29 cellular contexts compared by ENCODE assay signal in genomic region chr5:159467666-159468065, GRCh38.
"Had no signal": no experiment of that assay in that cellular context is flagged by ENCODE, and none has a peak within 500 bp of the region (broad histone marks: within the 10 kb centered on the region; RNA-seq: fewer than 3 reads in every experiment).

No MANE protein-coding gene starts in this region.

- DNase-seq: activated B cell treated with CpG ODN at 0.5 μM for 24 hours; activated CD4-positive, alpha-beta memory T cell treated with anti-CD3 and anti-CD28 coated beads for 36 hours; activated CD4-positive, alpha-beta T cell treated with anti-CD3 and anti-CD28 coated beads for 4 hours; activated CD4-positive, alpha-beta T cell treated with anti-CD3 and anti-CD28 coated beads, Interleukin-2, amount 10 ng/mL, durations not matched to agents 24 days and 14 days; activated CD4-positive, alpha-beta T cell treated with anti-CD3 and anti-CD28 coated beads, Interleukin-2, amount 50 U/mL, for 1 hour; activated CD4-positive, alpha-beta T cell treated with anti-CD3 and anti-CD28 coated beads, Interleukin-2, amount 50 U/mL, for 4 hours; activated CD4-positive, CD25-positive, alpha-beta regulatory T cell treated with anti-CD3 and anti-CD28 coated beads, Interleukin-2, amount 50 U/mL, for 72 hours; activated CD8-positive, alpha-beta memory T cell treated with anti-CD3 and anti-CD28 coated beads, Interleukin-2, amount 50 U/mL, for 4 hours; activated CD8-positive, alpha-beta T cell treated with anti-CD3 and anti-CD28 coated beads for 36 hours; activated effector memory CD4-positive, alpha-beta T cell treated with anti-CD3 and anti-CD28 coated beads, Interleukin-2, amount 50 U/mL, for 16 hours; activated gamma-delta T cell treated with Interleukin-2 at 50 U/mL for 16 hours; activated naive CD4-positive, alpha-beta T cell; activated naive CD4-positive, alpha-beta T cell treated with anti-CD3 and anti-CD28 coated beads for 36 hours; activated naive CD4-positive, alpha-beta T cell treated with anti-CD3 and anti-CD28 coated beads, Interleukin-2, amount 50 U/mL, for 16 hours; activated naive CD8-positive, alpha-beta T cell treated with anti-CD3 and anti-CD28 coated beads for 36 hours; activated T-cell treated with anti-CD3 and anti-CD28 coated beads for 4 hours; activated T-cell treated with anti-CD3 and anti-CD28 coated beads, Interleukin-2, amount 50 U/mL, for 1 hour; activated T-cell treated with anti-CD3 and anti-CD28 coated beads, Interleukin-2, amount 50 U/mL, for 4 hours; activated T-cell treated with anti-CD3 and anti-CD28 coated beads, Interleukin-2, amount 50 U/mL, for 72 hours; adrenal gland; amniotic stem cell; aorta; body of pancreas; brain microvascular endothelial cell; central memory CD4-positive, alpha-beta T cell; T-helper 2 cell; T-helper 9 cell had no signal

- ATAC-seq: activated CD8-positive, alpha-beta T cell treated with anti-CD3 and anti-CD28 coated beads for 36 hours; activated naive CD4-positive, alpha-beta T cell treated with anti-CD3 and anti-CD28 coated beads, Interleukin-2, amount 50 U/mL, for 72 hours; activated T-cell treated with anti-CD3 and anti-CD28 coated beads, Interleukin-2, amount 50 U/mL, for 4 hours; activated T-cell treated with anti-CD3 and anti-CD28 coated beads, Interleukin-2, amount 50 U/mL, for 72 hours; activated T-helper 17 cell treated with anti-CD3 and anti-CD28 coated beads, Interleukin-2, amount 50 U/mL, for 72 hours; body of pancreas had no signal
